ENCODE assay signal across 16 cellular contexts in genomic region chr7:46786221-46786951, GRCh38.
DNase-seq lines count a peak whose midpoint lies in the region; ATAC-seq and TF ChIP-seq lines count a peak whose summit lies in the region.
"Had no signal": no experiment of that assay in that cellular context is flagged by ENCODE, and none has a peak within 500 bp of the region (broad histone marks: within the 10 kb centered on the region; RNA-seq: fewer than 3 reads in every experiment).

No MANE protein-coding gene starts in this region.

- no peak overlapping the region for H3K27ac Mint-ChIP-seq in progenitor cell of endocrine pancreas

- DNase-seq in GM04504 (ENCODE audit: low read depth) (peak; percentile 28), RWPE2 (ENCODE audit: low spot score) (no peak), fibroblast of peridontal ligament (ENCODE audit: extremely low read depth) (peak; percentile 65), progenitor cell of endocrine pancreas (ENCODE audit: low spot score, unreplicated experiment) (no peak), superior temporal gyrus (ENCODE audit: extremely low spot score) (no peak)
- no peak for DNase-seq in activated CD4-positive, alpha-beta T cell treated with anti-CD3 and anti-CD28 coated beads for 4 hours
- DNase-seq: activated CD4-positive, CD25-positive, alpha-beta regulatory T cell; activated T-cell treated with anti-CD3 and anti-CD28 coated beads, Interleukin-2, amount 50 U/mL, for 4 hours; body of pancreas; erythroblast; islet precursor cell; stimulated activated CD4-positive, alpha-beta T cell treated with anti-CD3 and anti-CD28 coated beads, Interleukin-2, amount 100 ng/mL, for 24 hours; stimulated activated naive CD4-positive, alpha-beta T cell had no signal

- H3K9me3 ChIP-seq in RWPE2 (ENCODE audit: severe bottlenecking), result no peaks in the 10 kb centered on the region
- H3K9me3 ChIP-seq: body of pancreas had no signal

- no peaks in the 10 kb centered on the region for H3K27me3 Mint-ChIP-seq in progenitor cell of endocrine pancreas

- H3K36me3 ChIP-seq in RWPE2 (ENCODE audit: low read depth), result no peaks in the 10 kb centered on the region

- no peaks in the 10 kb centered on the region for H3K27me3 ChIP-seq in RWPE2 (ENCODE audit: insufficient read depth, poor library complexity, severe bottlenecking)
- H3K27me3 ChIP-seq: body of pancreas had no signal

- peaks cover 7% of the 10 kb centered on the region for H3K9me3 Mint-ChIP-seq in progenitor cell of endocrine pancreas (ENCODE audit: low read depth)

- H3K4me1 ChIP-seq in RWPE2 (ENCODE audit: insufficient read depth, poor library complexity, severe bottlenecking), result peaks cover 34% of the 10 kb centered on the region
- H3K4me1 ChIP-seq: body of pancreas, parathyroid adenoma had no signal

- peaks cover 2% of the 10 kb centered on the region for H3K4me1 Mint-ChIP-seq in progenitor cell of endocrine pancreas (ENCODE audit: low read depth)

- TF ChIP-seq CTCF in RWPE2 (IDR thresholded peaks at IDR 0.05; ENCODE audit: poor library complexity, severe bottlenecking) (no peak), progenitor cell of endocrine pancreas (IDR thresholded peaks at IDR 0.05; ENCODE audit: unreplicated experiment) (peak; percentile 9)

- no peak overlapping the region for H3K4me3 ChIP-seq in RWPE2 (ENCODE audit: severe bottlenecking)
- H3K4me3 ChIP-seq: body of pancreas had no signal

- peak overlapping the region; percentile 84 for H3K27ac ChIP-seq in RWPE2 (ENCODE audit: poor library complexity, severe bottlenecking)
- H3K27ac ChIP-seq: body of pancreas, parathyroid adenoma had no signal

- H3K4me3 Mint-ChIP-seq in progenitor cell of endocrine pancreas (ENCODE audit: low read depth), result no peak overlapping the region
- H3K4me3 Mint-ChIP-seq: activated T-cell treated with anti-CD3 and anti-CD28 coated beads, Interleukin-2, amount 50 U/mL, for 4 hours had no signal

- H3K36me3 Mint-ChIP-seq in progenitor cell of endocrine pancreas (ENCODE audit: insufficient read depth), result peaks cover 1% of the 10 kb centered on the region

- ATAC-seq in RWPE2 (ENCODE audit: low read depth), result peak; percentile 94
- no peak for ATAC-seq in HG03045 (IDR thresholded peaks at IDR 0.05; ENCODE audit: unreplicated experiment)
- no peak for ATAC-seq in HG03432 (IDR thresholded peaks at IDR 0.05; ENCODE audit: unreplicated experiment)
- ATAC-seq: activated T-cell treated with anti-CD3 and anti-CD28 coated beads, Interleukin-2, amount 50 U/mL, for 4 hours; body of pancreas had no signal

Comparison
In these comparisons a context has a peak if more than half of its experiments do, and no peak if none do; other contexts are left out.
1. DNase-seq: peak in GM04504 (single experiment) and fibroblast of peridontal ligament (single experiment); none in RWPE2 (single experiment), progenitor cell of endocrine pancreas (single experiment), activated CD4-positive, alpha-beta T cell treated with anti-CD3 and anti-CD28 coated beads for 4 hours (0 of 2) and superior temporal gyrus (single experiment).